Comparison of ENCODE assay signal across 11 cellular contexts in genomic region chr3:20324664-20325478, GRCh38.
DNase-seq lines count a peak whose midpoint lies in the region; ATAC-seq and TF ChIP-seq lines count a peak whose summit lies in the region.
"Had no signal": no experiment of that assay in that cellular context is flagged by ENCODE, and none has a peak within 500 bp of the region (broad histone marks: within the 10 kb centered on the region; RNA-seq: fewer than 3 reads in every experiment).

No MANE protein-coding gene starts in this region.

- H4K20me1 ChIP-seq in mammary epithelial cell (ENCODE audit: insufficient read depth, low read length): no peaks in the 10 kb centered on the region
- H4K20me1 ChIP-seq in OCI-LY7 (ENCODE audit: insufficient read depth, low read length): no peaks in the 10 kb centered on the region; the same call in 1 of the 2 replicates

- CTCF ChIA-PET in MCF 10A (lab: Yijun Ruan, JAX) (interaction anchor here (0.5 to 1.0 kb wide), 3 partner anchors 16 to 351 kb away, joined by 3 to 4 read pairs (median 3); no protein-coding TSS in a partner anchor), mammary epithelial cell (lab: Charles Lee; ENCODE audit: low non-redundant PET) (no interaction called here), OCI-LY7 (lab: Charles Lee; ENCODE audit: unreplicated experiment) (no interaction called here), HEK293T (lab: Yijun Ruan, JAX) (no interaction called here)

- TF ChIP-seq CTCF in MCF 10A (IDR thresholded peaks at IDR 0.05; ENCODE audit: unreplicated experiment) (no peak), mammary epithelial cell (conservative IDR thresholded peaks at IDR 0.05 in 1 of 2, IDR thresholded peaks at IDR 0.05 in 1 of 2; ENCODE audit: extremely low read depth in 1 of 2, insufficient read depth in 1 of 2, low read depth in 1 of 2, low read length in 2 of 2) (no peak), OCI-LY7 (conservative IDR thresholded peaks at IDR 0.05; ENCODE audit: low read length) (no peak)

- in situ Hi-C loops in mammary epithelial cell (cut with MboI; ENCODE audit: low sequenced_read_pairs in 2 of 2): no loop called here

- BruUV-seq in MCF 10A (replicated peaks; lab: Mats Ljungman, UMichigan): no TSS peak
- no TSS peak for BruUV-seq in mammary epithelial cell (replicated peaks; lab: Mats Ljungman, UMichigan)
- no TSS peak for BruUV-seq in OCI-LY7 (replicated peaks; lab: Mats Ljungman, UMichigan)

- DNase-seq in MCF 10A (ENCODE audit: unreplicated experiment) (peak; percentile 2), mammary epithelial cell (no peak), OCI-LY7 (ENCODE audit: low spot score) (peak; percentile 9), HEK293T (ENCODE audit: extremely low spot score) (no peak), cerebellar nuclear complex (lab: John Stamatoyannopoulos, UW) (no peak), RKO (ENCODE audit: low spot score) (no peak)
- DNase-seq in activated effector memory CD4-positive, alpha-beta T cell treated with anti-CD3 and anti-CD28 coated beads, Interleukin-2, amount 50 U/mL, for 16 hours: no peak
- DNase-seq: activated CD4-positive, CD25-positive, alpha-beta regulatory T cell; ovary had no signal

- no peaks in the 10 kb centered on the region for H3K36me3 Mint-ChIP-seq in MCF 10A (ENCODE audit: insufficient read depth, unreplicated experiment)

- intact Hi-C loops in MCF 10A (cut with micrococcal nuclease): no loop called here
- intact Hi-C loops in mammary epithelial cell (cut with micrococcal nuclease): no loop called here
- intact Hi-C loops in OCI-LY7 (cut with micrococcal nuclease; ENCODE audit: unreplicated experiment): no loop called here

- POLR2A ChIA-PET in MCF 10A (lab: Yijun Ruan, JAX): no interaction called here
- POLR2A ChIA-PET in OCI-LY7 (lab: Charles Lee): no interaction called here
- POLR2A ChIA-PET in HEK293T (lab: Yijun Ruan, JAX): no interaction called here

- no peak overlapping the region for H3K4me2 ChIP-seq in mammary epithelial cell (ENCODE audit: insufficient read depth, low read depth, low read length)
- H3K4me2 ChIP-seq in OCI-LY7 (ENCODE audit: low read length): no peak overlapping the region
- H3K4me2 ChIP-seq: A549 had no signal

- H3K27me3 Mint-ChIP-seq in MCF 10A (ENCODE audit: insufficient read depth, unreplicated experiment): no peaks in the 10 kb centered on the region

- H3K4me1 ChIP-seq in mammary epithelial cell (ENCODE audit: insufficient read depth, low read length): no peaks in the 10 kb centered on the region
- no peaks in the 10 kb centered on the region for H3K4me1 ChIP-seq in OCI-LY7 (ENCODE audit: insufficient read depth, low read length, poor library complexity, severe bottlenecking)
- H3K4me1 ChIP-seq: A549 had no signal

- H3K4me3 ChIP-seq in mammary epithelial cell (replicated peaks in 1 of 3; ENCODE audit: insufficient read depth in 1 of 3, low read depth in 2 of 3, low read length in 3 of 3) (no peak overlapping the region), OCI-LY7 (ENCODE audit: low read depth, low read length, poor library complexity, severe bottlenecking) (no peak overlapping the region)
- H3K4me3 ChIP-seq: A549, ovary had no signal

- H3K4me3 Mint-ChIP-seq in MCF 10A (ENCODE audit: unreplicated experiment): no peak overlapping the region

- H3K79me2 ChIP-seq in mammary epithelial cell (ENCODE audit: insufficient read depth, low read length) (no peaks in the 10 kb centered on the region), OCI-LY7 (ENCODE audit: insufficient read depth, low read depth, low read length) (no peaks in the 10 kb centered on the region)

- H3K9me2 ChIP-seq in OCI-LY7 (ENCODE audit: insufficient read depth, low read length): no peaks in the 10 kb centered on the region

- WGBS in mammary epithelial cell (ENCODE audit: low coverage, missing lambda C conversion rate): 6% methylated on average over 1 of the region's 1 CpG

- H3K4me1 Mint-ChIP-seq in MCF 10A (ENCODE audit: insufficient read depth, unreplicated experiment): no peaks in the 10 kb centered on the region

- dilution Hi-C loops in mammary epithelial cell (cut with HindIII; ENCODE audit: low sequenced_read_pairs): no loop called here

- H3K27ac ChIP-seq in mammary epithelial cell (ENCODE audit: insufficient read depth, low read depth, low read length) (no peak overlapping the region), OCI-LY7 (ENCODE audit: low read depth, low read length, poor library complexity, severe bottlenecking) (no peak overlapping the region)
- H3K27ac ChIP-seq: A549, ovary had no signal

- H3K9ac ChIP-seq in mammary epithelial cell (ENCODE audit: insufficient read depth, low read length): no peak overlapping the region

- H3K27ac Mint-ChIP-seq in MCF 10A (ENCODE audit: low read depth, unreplicated experiment): peak overlapping the region; percentile 31

- H3K9me3 ChIP-seq in mammary epithelial cell (replicated peaks; ENCODE audit: insufficient read depth, low read length) (no peaks in the 10 kb centered on the region), OCI-LY7 (ENCODE audit: low read length) (no peaks in the 10 kb centered on the region)
- H3K9me3 ChIP-seq: A549, ovary had no signal

- H2AFZ ChIP-seq in mammary epithelial cell (ENCODE audit: low read depth, low read length): no peak overlapping the region
- H2AFZ ChIP-seq in OCI-LY7 (ENCODE audit: low read length): no peak overlapping the region

- H3K36me3 ChIP-seq in mammary epithelial cell (ENCODE audit: insufficient read depth, low read length): no peaks in the 10 kb centered on the region
- H3K36me3 ChIP-seq in OCI-LY7 (ENCODE audit: insufficient read depth, low read length): no peaks in the 10 kb centered on the region
- H3K36me3 ChIP-seq: ovary had no signal

- no peaks in the 10 kb centered on the region for H3K9me3 Mint-ChIP-seq in MCF 10A (ENCODE audit: unreplicated experiment)

- H3K27me3 ChIP-seq in mammary epithelial cell (ENCODE audit: insufficient read depth, low read length): no peaks in the 10 kb centered on the region
- H3K27me3 ChIP-seq: ovary had no signal

- peak; percentile 96 for ATAC-seq in HG03045 (IDR thresholded peaks at IDR 0.05; ENCODE audit: unreplicated experiment)
- ATAC-seq: A549 had no signal

TF ChIP-seq in HEK293T, 16 proteins besides CTCF, POLR2A, EP300 and RAD21:
- TF ChIP-seq L3MBTL2 (conservative IDR thresholded peaks at IDR 0.05): no peak
- no peak for TF ChIP-seq PKNOX1 (IDR thresholded peaks at IDR 0.05)
- TF ChIP-seq ARNT (IDR thresholded peaks at IDR 0.05): no peak
- TF ChIP-seq CTBP1 (IDR thresholded peaks at IDR 0.05; ENCODE audit: borderline replicate concordance): no peak
- no peak for TF ChIP-seq LEF1 (IDR thresholded peaks at IDR 0.05; ENCODE audit: borderline replicate concordance)
- no peak for TF ChIP-seq TARDBP (IDR thresholded peaks at IDR 0.05)
- TF ChIP-seq SP1 (IDR thresholded peaks at IDR 0.05): no peak
- no peak for TF ChIP-seq FOXK2 (IDR thresholded peaks at IDR 0.05)

Comparison
In these comparisons a context has a peak if more than half of its experiments do, and no peak if none do; other contexts are left out.
1. DNase-seq: peak in MCF 10A (single experiment) and OCI-LY7 (single experiment); none in mammary epithelial cell (single experiment), activated effector memory CD4-positive, alpha-beta T cell treated with anti-CD3 and anti-CD28 coated beads, Interleukin-2, amount 50 U/mL, for 16 hours (single experiment), HEK293T (single experiment), cerebellar nuclear complex (0 of 2) and RKO (single experiment).